Comparison of ENCODE assay signal across 9 cellular contexts in genomic region chr21:21101911-21102310, GRCh38.
DNase-seq lines count a peak whose midpoint lies in the region; ATAC-seq, FAIRE-seq and TF ChIP-seq lines count a peak whose summit lies in the region.
"Had no signal": no experiment of that assay in that cellular context is flagged by ENCODE, and none has a peak within 500 bp of the region (broad histone marks: within the 10 kb centered on the region; RNA-seq: fewer than 3 reads in every experiment).

No MANE protein-coding gene starts in this region.

- H3K36me3 ChIP-seq in DND-41 (ENCODE audit: insufficient read depth, low read length) (no peaks in the 10 kb centered on the region), HepG2 (replicated peaks in 1 of 2; ENCODE audit: control insufficient read depth in 1 of 2, insufficient read depth in 2 of 2, low read length in 2 of 2) (no peaks in the 10 kb centered on the region), body of pancreas (replicated peaks in 1 of 2; ENCODE audit: insufficient read depth in 1 of 2, low read depth in 2 of 2) (no peaks in the 10 kb centered on the region)
- H3K36me3 ChIP-seq: right lobe of liver had no signal

- POLR2A ChIA-PET in HepG2 (lab: Yijun Ruan, JAX): no interaction called here

- no TSS peak for BruUV-seq in HepG2 (replicated peaks; lab: Mats Ljungman, UMichigan)

- no peaks in the 10 kb centered on the region for H3K9me3 ChIP-seq in DND-41 (ENCODE audit: insufficient read depth, low read length, severe bottlenecking)
- peaks cover 39% of the 10 kb centered on the region for H3K9me3 ChIP-seq in HepG2 (ENCODE audit: low read length)
- H3K9me3 ChIP-seq in body of pancreas: no peaks in the 10 kb centered on the region
- H3K9me3 ChIP-seq: right lobe of liver had no signal

- no peak for TF ChIP-seq RAD21 in HepG2 (CRISPR knock-in tag; IDR thresholded peaks at IDR 0.05)

- FAIRE-seq in HepG2 (lab: Jason Lieb, UNC): no peak

- TF ChIP-seq CTCF in DND-41 (IDR thresholded peaks at IDR 0.05; ENCODE audit: borderline replicate concordance, extremely low read depth, low read length, poor library complexity, severe bottlenecking) (peak; percentile 49), VCaP (conservative IDR thresholded peaks at IDR 0.05) (peak; percentile 94), HepG2 (CRISPR knock-in tag; IDR thresholded peaks at IDR 0.05) (peak; percentile 38; the same call in 1 of the 2 replicates), coronary artery (IDR thresholded peaks at IDR 0.05) (no peak), body of pancreas (IDR thresholded peaks at IDR 0.05) (no peak)

- WGBS in HepG2 (ENCODE audit: low lambda C conversion rate): 45% methylated on average over 1 of the region's 1 CpG
- 58 to 62% methylated on average over 1 of the region's 1 CpG for WGBS in body of pancreas, 2 donors

- intact Hi-C loops in HepG2 (cut with micrococcal nuclease; ENCODE audit: unreplicated experiment): loop anchor here (2.0 kb wide), 1 partner anchor 103 kb away; the partner anchor contains the start of gene NCAM2
- intact Hi-C loops in body of pancreas (cut with DNase I): no loop called here

- H3K27ac ChIP-seq in DND-41 (ENCODE audit: low read length) (no peak overlapping the region), VCaP (no peak overlapping the region), HepG2 (ENCODE audit: extremely low read length, insufficient read depth, low read length) (no peak overlapping the region), coronary artery (no peak overlapping the region), body of pancreas (no peak overlapping the region)
- H3K27ac ChIP-seq: right lobe of liver had no signal

- ATAC-seq in DND-41 (ENCODE audit: insufficient read depth, low read depth) (peak; percentile 69), HepG2 (peak; percentile 54; the same call in 2 of the 3 replicates), body of pancreas (no peak)

- peak; percentile 27 for DNase-seq in DND-41
- peak; percentile 23 for DNase-seq in NCI-H1092 treated with DMSO at 0.1 percent for 48 hours (lab: John Stamatoyannopoulos, UW)
- peak; percentile 3 for DNase-seq in HepG2 (ENCODE audit: low spot score)
- DNase-seq in cerebellum (ENCODE audit: low spot score): no peak
- no peak for DNase-seq in coronary artery (ENCODE audit: low spot score)
- no peak for DNase-seq in NCI-H1930 (lab: John Stamatoyannopoulos, UW)
- DNase-seq in body of pancreas: no peak
- DNase-seq: right lobe of liver had no signal

- H3K4me2 ChIP-seq in DND-41 (ENCODE audit: insufficient read depth, low read length) (no peak overlapping the region), HepG2 (ENCODE audit: low read depth, low read length) (no peak overlapping the region)

- CTCF ChIA-PET in HepG2 (lab: Yijun Ruan, JAX; ENCODE audit: low intra/inter-chr PET ratio, low total read pairs): interaction anchor here (0.8 kb wide), 1 partner anchor 102 kb away, joined by 3 read pairs; no protein-coding TSS in a partner anchor

- H3K4me3 ChIP-seq in DND-41 (ENCODE audit: low read depth in 1 of 2, low read length in 2 of 2) (no peak overlapping the region), HepG2 (replicated peaks in 1 of 3; ENCODE audit: insufficient read depth in 1 of 3, low read depth in 2 of 3, low read length in 3 of 3) (no peak overlapping the region), coronary artery (no peak overlapping the region), body of pancreas (no peak overlapping the region)
- H3K4me3 ChIP-seq: right lobe of liver had no signal

- no peaks in the 10 kb centered on the region for H3K79me2 ChIP-seq in DND-41 (ENCODE audit: insufficient read depth, low read length)
- H3K79me2 ChIP-seq in HepG2 (ENCODE audit: insufficient read depth, low read length): no peaks in the 10 kb centered on the region

- H2AFZ ChIP-seq in DND-41 (ENCODE audit: low read depth, low read length) (no peak overlapping the region), HepG2 (ENCODE audit: low read length) (no peak overlapping the region)

- in situ Hi-C loops in HepG2 (cut with HindIII; ENCODE audit: extremely low pct_ligation_motif_present, low pct_unique_long_range_greater_than_20kb): no loop called here

- H3K27me3 ChIP-seq in DND-41 (ENCODE audit: insufficient read depth, low read length, poor library complexity) (no peaks in the 10 kb centered on the region), HepG2 (ENCODE audit: control insufficient read depth in 1 of 2, insufficient read depth in 2 of 2, low read length in 2 of 2) (no peaks in the 10 kb centered on the region), body of pancreas (no peaks in the 10 kb centered on the region)
- H3K27me3 ChIP-seq: right lobe of liver had no signal

- TF ChIP-seq EP300 in HepG2 (IDR thresholded peaks at IDR 0.05; ENCODE audit: low read depth in 2 of 2, low read length in 2 of 2): no peak
- TF ChIP-seq EP300 in HepG2 (CRISPR knock-in tag; IDR thresholded peaks at IDR 0.05; ENCODE audit: borderline replicate concordance): no peak

- H4K20me1 ChIP-seq in DND-41 (ENCODE audit: insufficient read depth, low read length) (no peaks in the 10 kb centered on the region), HepG2 (ENCODE audit: insufficient read depth, low read length) (no peaks in the 10 kb centered on the region)

- TF ChIP-seq POLR2A in HepG2 (IDR thresholded peaks at IDR 0.05; ENCODE audit: insufficient read depth in 1 of 2, low read depth in 2 of 2, low read length in 2 of 2) (no peak), body of pancreas (IDR thresholded peaks at IDR 0.05) (no peak)

- H3K4me1 ChIP-seq in DND-41 (ENCODE audit: insufficient read depth, low read length) (no peaks in the 10 kb centered on the region), HepG2 (ENCODE audit: insufficient read depth, low read length) (no peaks in the 10 kb centered on the region), body of pancreas (no peaks in the 10 kb centered on the region)
- H3K4me1 ChIP-seq: right lobe of liver had no signal

- H3K9ac ChIP-seq in DND-41 (ENCODE audit: low read depth, low read length) (no peak overlapping the region), HepG2 (ENCODE audit: insufficient read depth, low read depth, low read length) (no peak overlapping the region)

TF ChIP-seq in HepG2, 621 proteins besides CTCF, POLR2A, EP300 and RAD21 (continues in another document):
- 0 out of 2 replicates have a peak, but pooled peaks have one; percentile 4 for TF ChIP-seq SMC3 (IDR thresholded peaks at IDR 0.05; ENCODE audit: low read length)
- no peak for TF ChIP-seq ZNF687 (CRISPR knock-in tag; IDR thresholded peaks at IDR 0.05)
- TF ChIP-seq HOXA3 (CRISPR knock-in tag; IDR thresholded peaks at IDR 0.05): no peak

Comparison
In these comparisons a context has a peak if more than half of its experiments do, and no peak if none do; other contexts are left out.
1. DNase-seq: peak in DND-41 (single experiment), NCI-H1092 treated with DMSO at 0.1 percent for 48 hours (single experiment) and HepG2 (single experiment); none in cerebellum (single experiment), coronary artery (single experiment), NCI-H1930 (0 of 2) and body of pancreas (0 of 4).
2. CTCF ChIP-seq: peak in DND-41 (single experiment), VCaP (single experiment) and HepG2 (single experiment); none in coronary artery (single experiment) and body of pancreas (0 of 7).